ENCODE assay signal across 18 cellular contexts in genomic region chr14:68894123-68894522, GRCh38.
DNase-seq lines count a peak whose midpoint lies in the region; ATAC-seq and TF ChIP-seq lines count a peak whose summit lies in the region.
"Had no signal": no experiment of that assay in that cellular context is flagged by ENCODE, and none has a peak within 500 bp of the region (broad histone marks: within the 10 kb centered on the region; RNA-seq: fewer than 3 reads in every experiment).

No MANE protein-coding gene starts in this region.

- no peak overlapping the region for H3K4me2 ChIP-seq in osteoblast (ENCODE audit: insufficient read depth, low read length)

- TF ChIP-seq CTCF in osteoblast (IDR thresholded peaks at IDR 0.05; ENCODE audit: extremely low read depth, low read depth, low read length) (no peak), omental fat pad (IDR thresholded peaks at IDR 0.05) (no peak)

- H3K9me3 ChIP-seq in osteoblast (ENCODE audit: low read depth, low read length) = no peaks in the 10 kb centered on the region
- H3K9me3 ChIP-seq: spleen, tibial nerve had no signal

- peaks cover 98% of the 10 kb centered on the region for H3K36me3 ChIP-seq in osteoblast (ENCODE audit: insufficient read depth, low read length)

- H4K20me1 ChIP-seq in osteoblast (ENCODE audit: insufficient read depth, low read length) = peaks cover 69% of the 10 kb centered on the region

- peak overlapping the region; percentile 89 for H3K27ac ChIP-seq in osteoblast (ENCODE audit: low read depth, low read length)
- H3K27ac ChIP-seq: C4-2B, parathyroid adenoma, tibial nerve had no signal

- H3K4me1 ChIP-seq in osteoblast (ENCODE audit: insufficient read depth, low read length) = peaks cover 32% of the 10 kb centered on the region
- H3K4me1 ChIP-seq: parathyroid adenoma, tibial nerve had no signal

- ATAC-seq in Right ventricle myocardium inferior (peak; percentile 61), Right ventricle myocardium superior (ENCODE audit: poor library complexity) (peak; percentile 49), omental fat pad (ENCODE audit: low FRiP score) (no peak)

- intact Hi-C loops in Right ventricle myocardium inferior (cut with DNase I) = no loop called here
- intact Hi-C loops in cardiac septum (cut with DNase I) = no loop called here
- intact Hi-C loops in Right ventricle myocardium superior (cut with DNase I) = no loop called here
- intact Hi-C loops in head of caudate nucleus (cut with DNase I) = no loop called here

- H2AFZ ChIP-seq in osteoblast (ENCODE audit: low read length) = no peak overlapping the region
- H2AFZ ChIP-seq: parathyroid adenoma had no signal

- H3K4me3 ChIP-seq in osteoblast (ENCODE audit: insufficient read depth, low read length) = no peak overlapping the region
- H3K4me3 ChIP-seq: spleen, tibial nerve had no signal

- DNase-seq in Right ventricle myocardium inferior (ENCODE audit: missing footprints) = no peak
- DNase-seq in cardiac septum (ENCODE audit: low spot score) = no peak
- DNase-seq in Right ventricle myocardium superior = no peak
- peak; percentile 96 for DNase-seq in osteoblast (ENCODE audit: insufficient read length, low spot score, missing footprints)
- no peak for DNase-seq in NCI-H446 (lab: John Stamatoyannopoulos, UW)
- DNase-seq in omental fat pad (ENCODE audit: low spot score) = no peak
- no peak for DNase-seq in head of caudate nucleus
- DNase-seq in activated CD8-positive, alpha-beta memory T cell treated with anti-CD3 and anti-CD28 coated beads, Interleukin-2, amount 50 U/mL, for 4 hours = no peak
- DNase-seq: activated effector memory CD4-positive, alpha-beta T cell treated with anti-CD3 and anti-CD28 coated beads, Interleukin-2, amount 50 U/mL, for 16 hours; cortex of kidney; DMS 273 treated with DMSO at 0.1 percent for 48 hours; NCI-H1092; NCI-H2107; NCI-H526 treated with DMSO at 0.1 percent for 48 hours; spleen had no signal

- peaks cover 79% of the 10 kb centered on the region for H3K79me2 ChIP-seq in osteoblast (ENCODE audit: insufficient read depth, low read length)
- H3K79me2 ChIP-seq: parathyroid adenoma had no signal

- H3K27me3 ChIP-seq in osteoblast (ENCODE audit: insufficient read depth, low read length) = no peaks in the 10 kb centered on the region
- H3K27me3 ChIP-seq: spleen, tibial nerve had no signal
